Comparison of ENCODE assay signal across 20 cellular contexts in the genomic region with DNA sequence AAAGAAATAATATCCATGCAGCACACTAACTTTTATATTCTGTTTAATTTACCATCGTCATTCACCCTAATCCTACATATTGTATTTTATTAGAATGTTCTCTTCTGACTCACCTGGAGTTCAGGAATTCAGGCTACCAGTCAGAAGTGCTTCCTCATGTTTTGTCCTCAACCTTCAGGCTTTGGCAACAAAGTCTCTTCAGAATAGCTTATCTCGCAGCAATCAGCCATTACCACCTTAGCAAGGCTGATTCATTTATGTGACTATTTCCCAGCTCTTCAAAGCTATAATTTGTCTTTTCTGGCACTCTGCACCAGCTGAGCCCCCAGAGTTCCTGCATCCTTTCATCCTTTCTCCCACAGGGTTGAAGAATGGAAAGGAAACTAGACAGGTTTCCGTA.
"Had no signal": no experiment of that assay in that cellular context is flagged by ENCODE, and none has a peak within 500 bp of the region (broad histone marks: within the 10 kb centered on the region; RNA-seq: fewer than 3 reads in every experiment).

No MANE protein-coding gene starts in this region.

- H3K4me1 Mint-ChIP-seq: activated naive CD4-positive, alpha-beta T cell treated with anti-CD3 and anti-CD28 coated beads, Interleukin-2, amount 10 ng/mL, durations not matched to agents 7 days and 5 days; immature natural killer cell; naive thymus-derived CD8-positive, alpha-beta T cell; stimulated activated memory B cell treated with anti-CD40 and anti-IgM and Interleukin-4, amounts not matched to agents 10 μg/mL and 1 μg/mL and 100 μg/mL, for 72 hours had no signal

- H3K27ac Mint-ChIP-seq: activated naive CD4-positive, alpha-beta T cell treated with anti-CD3 and anti-CD28 coated beads, Interleukin-2, amount 10 ng/mL, durations not matched to agents 7 days and 5 days; immature natural killer cell; naive thymus-derived CD8-positive, alpha-beta T cell; stimulated activated memory B cell treated with anti-CD40 and anti-IgM and Interleukin-4, amounts not matched to agents 10 μg/mL and 1 μg/mL and 100 μg/mL, for 72 hours had no signal

- H3K27me3 Mint-ChIP-seq: activated naive CD4-positive, alpha-beta T cell treated with anti-CD3 and anti-CD28 coated beads, Interleukin-2, amount 10 ng/mL, durations not matched to agents 7 days and 5 days; naive thymus-derived CD8-positive, alpha-beta T cell; stimulated activated memory B cell treated with anti-CD40 and anti-IgM and Interleukin-4, amounts not matched to agents 10 μg/mL and 1 μg/mL and 100 μg/mL, for 72 hours had no signal

- H3K4me3 Mint-ChIP-seq: activated naive CD4-positive, alpha-beta T cell treated with anti-CD3 and anti-CD28 coated beads, Interleukin-2, amount 10 ng/mL, durations not matched to agents 7 days and 5 days; activated T-cell treated with anti-CD3 and anti-CD28 coated beads, Interleukin-2, amount 50 U/mL, for 4 hours; immature natural killer cell; naive thymus-derived CD8-positive, alpha-beta T cell; stimulated activated memory B cell treated with anti-CD40 and anti-IgM and Interleukin-4, amounts not matched to agents 10 μg/mL and 1 μg/mL and 100 μg/mL, for 72 hours had no signal

- ATAC-seq: activated T-cell treated with anti-CD3 and anti-CD28 coated beads, Interleukin-2, amount 50 U/mL, for 4 hours; left cardiac atrium; naive thymus-derived CD8-positive, alpha-beta T cell; right lobe of liver; stimulated activated memory B cell treated with anti-CD40 and anti-IgM and Interleukin-4, amounts not matched to agents 10 μg/mL and 1 μg/mL and 100 μg/mL, for 72 hours; upper lobe of right lung had no signal

- H3K4me3 ChIP-seq: coronary artery, esophagus squamous epithelium, ovary, right lobe of liver, thoracic aorta, upper lobe of right lung had no signal

- H3K9me3 ChIP-seq: esophagus squamous epithelium, ovary, right lobe of liver, thoracic aorta, upper lobe of right lung had no signal

- H3K36me3 ChIP-seq: brain microvascular endothelial cell, esophagus squamous epithelium, ovary, right lobe of liver, thoracic aorta, upper lobe of right lung had no signal

- H3K27ac ChIP-seq: brain microvascular endothelial cell, coronary artery, esophagus squamous epithelium, ovary, right lobe of liver, thoracic aorta, upper lobe of right lung, VCaP had no signal

- H3K36me3 Mint-ChIP-seq: activated naive CD4-positive, alpha-beta T cell treated with anti-CD3 and anti-CD28 coated beads, Interleukin-2, amount 10 ng/mL, durations not matched to agents 7 days and 5 days; naive thymus-derived CD8-positive, alpha-beta T cell; stimulated activated memory B cell treated with anti-CD40 and anti-IgM and Interleukin-4, amounts not matched to agents 10 μg/mL and 1 μg/mL and 100 μg/mL, for 72 hours had no signal

- H3K27me3 ChIP-seq: brain microvascular endothelial cell, esophagus squamous epithelium, ovary, right lobe of liver, upper lobe of right lung had no signal

- DNase-seq: activated CD4-positive, alpha-beta T cell treated with anti-CD3 and anti-CD28 coated beads, Interleukin-2, amount 50 U/mL, for 1 hour; activated CD4-positive, CD25-positive, alpha-beta regulatory T cell treated with anti-CD3 and anti-CD28 coated beads, Interleukin-2, amount 50 U/mL, for 72 hours; activated CD8-positive, alpha-beta memory T cell treated with anti-CD3 and anti-CD28 coated beads, Interleukin-2, amount 50 U/mL, for 4 hours; activated effector memory CD4-positive, alpha-beta T cell treated with Interleukin-2 at 50 U/mL for 16 hours; activated naive CD4-positive, alpha-beta T cell treated with anti-CD3 and anti-CD28 coated beads, Interleukin-2, amount 10 ng/mL, durations not matched to agents 7 days and 5 days; activated T-cell treated with anti-CD3 and anti-CD28 coated beads, Interleukin-2, amount 50 U/mL, for 4 hours; aorta; brain microvascular endothelial cell; esophagus squamous epithelium; immature natural killer cell; left cardiac atrium; naive thymus-derived CD8-positive, alpha-beta T cell; ovary; right lobe of liver; stimulated activated CD4-positive, alpha-beta T cell treated with anti-CD3 and anti-CD28 coated beads, Interleukin-4, amount 100 ng/mL, for 4 hours; upper lobe of right lung had no signal

- H3K4me1 ChIP-seq: right lobe of liver, upper lobe of right lung had no signal
